27 cellular contexts compared by ENCODE assay signal in the genomic region with DNA sequence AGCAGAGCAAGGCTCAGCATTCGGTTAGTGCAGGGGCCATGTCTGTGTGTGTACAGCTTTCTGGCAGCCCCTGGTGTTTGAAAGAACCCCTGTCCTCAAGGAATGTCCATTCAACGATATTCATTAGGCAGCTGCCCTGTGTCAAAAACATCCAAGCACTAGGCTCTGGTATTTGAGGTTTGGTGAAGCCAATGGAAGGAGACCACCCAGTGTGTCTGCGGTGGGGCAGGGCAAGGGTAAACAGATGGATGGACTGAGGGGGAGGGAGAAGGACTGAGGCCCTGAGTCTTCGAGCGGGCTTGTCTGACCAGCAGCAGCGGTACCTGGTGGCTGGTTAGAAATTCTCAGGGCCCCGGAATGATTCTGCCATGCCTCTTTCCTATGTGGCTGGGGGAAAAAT.
"Had no signal": no experiment of that assay in that cellular context is flagged by ENCODE, and none has a peak within 500 bp of the region (broad histone marks: within the 10 kb centered on the region; RNA-seq: fewer than 3 reads in every experiment).

No MANE protein-coding gene starts in this region.

- H3K4me1 ChIP-seq: breast epithelium had no signal

- H3K27ac ChIP-seq: body of pancreas, breast epithelium, PC-9, RWPE1 had no signal

- DNase-seq: activated CD4-positive, alpha-beta T cell treated with anti-CD3 and anti-CD28 coated beads for 36 hours; activated CD4-positive, alpha-beta T cell treated with anti-CD3 and anti-CD28 coated beads, Interleukin-2, amount 10 ng/mL, durations not matched to agents 7 days and 5 days; activated CD4-positive, alpha-beta T cell treated with anti-CD3 and anti-CD28 coated beads, Interleukin-2, amount 50 U/mL, for 48 hours; activated CD8-positive, alpha-beta T cell treated with anti-CD3 and anti-CD28 coated beads, Interleukin-2, amount 10 ng/mL, durations not matched to agents 7 days and 5 days; activated gamma-delta T cell; activated naive CD4-positive, alpha-beta T cell treated with Interleukin-2 at 50 U/mL for 16 hours; activated naive CD8-positive, alpha-beta T cell treated with anti-CD3 and anti-CD28 coated beads, Interleukin-2, amount 10 ng/mL, durations not matched to agents 7 days and 5 days; activated T-cell treated with anti-CD3 and anti-CD28 coated beads, Interleukin-2, amount 50 U/mL, for 24 hours; amygdala; body of pancreas; Kasumi-1; KG1; MG63; NCI-H1048; NCI-H1436 treated with DMSO at 0.1 percent for 48 hours; NCI-H1694 treated with DMSO at 0.1 percent for 48 hours; NCI-H2029; NCI-H345; NCI-H524 treated with DMSO at 0.1 percent for 48 hours; PC-9; SIG-M5; SW 1271; T-helper 1 cell; T-helper 2 cell; T1000 had no signal

- H3K4me3 ChIP-seq: body of pancreas, breast epithelium, MG63, PC-9 had no signal

- H3K27me3 ChIP-seq: body of pancreas had no signal

- H3K4me2 ChIP-seq: PC-9 had no signal

- H3K9me3 ChIP-seq: body of pancreas, breast epithelium, MG63 had no signal

- H2AFZ ChIP-seq: PC-9 had no signal

- H3K36me3 ChIP-seq: breast epithelium, MG63 had no signal
